Comparison of ENCODE assay signal across 1 cellular context in the genomic region with DNA sequence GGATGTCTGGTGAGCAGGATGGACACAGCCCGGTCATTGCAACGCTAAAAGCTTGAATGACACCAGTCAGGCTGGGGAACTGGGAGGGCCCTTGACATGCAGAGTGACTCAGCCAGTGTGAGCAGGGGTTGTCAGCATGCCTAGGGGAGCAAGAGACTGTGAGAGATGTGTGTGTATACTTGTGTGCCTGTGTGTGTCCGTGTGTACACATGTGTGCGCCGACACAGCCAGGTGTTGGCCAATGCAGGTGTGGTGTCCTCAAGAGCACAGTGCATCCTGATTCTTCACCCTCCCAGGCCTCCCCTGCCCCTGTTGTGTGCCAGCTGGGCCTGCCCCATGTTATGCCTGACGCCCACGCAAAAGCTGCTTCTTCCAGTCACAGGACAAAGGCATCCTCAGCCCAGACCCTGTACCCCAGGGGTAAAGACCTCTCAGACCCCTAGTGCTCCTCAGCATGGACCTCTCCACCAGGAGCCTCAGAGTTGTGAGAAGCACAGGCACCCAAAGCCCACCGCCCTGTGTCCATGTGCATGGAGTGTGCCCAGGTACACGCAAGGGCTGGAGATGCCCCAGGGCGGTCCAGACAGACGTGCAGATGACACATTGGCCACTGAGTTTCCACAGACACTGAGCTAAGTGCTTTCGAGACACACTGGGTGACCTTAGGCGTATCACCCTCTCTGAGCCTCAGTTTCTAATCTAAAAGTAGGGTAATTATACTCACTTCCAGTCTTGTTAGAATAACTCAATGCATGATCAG.
TF ChIP-seq lines count a peak whose summit lies in the region.

No MANE protein-coding gene starts in this region.

TF ChIP-seq in HepG2, 621 proteins besides CTCF, POLR2A, EP300 and RAD21 (continued from another document and continues in another):
- TF ChIP-seq, protein P1, sequence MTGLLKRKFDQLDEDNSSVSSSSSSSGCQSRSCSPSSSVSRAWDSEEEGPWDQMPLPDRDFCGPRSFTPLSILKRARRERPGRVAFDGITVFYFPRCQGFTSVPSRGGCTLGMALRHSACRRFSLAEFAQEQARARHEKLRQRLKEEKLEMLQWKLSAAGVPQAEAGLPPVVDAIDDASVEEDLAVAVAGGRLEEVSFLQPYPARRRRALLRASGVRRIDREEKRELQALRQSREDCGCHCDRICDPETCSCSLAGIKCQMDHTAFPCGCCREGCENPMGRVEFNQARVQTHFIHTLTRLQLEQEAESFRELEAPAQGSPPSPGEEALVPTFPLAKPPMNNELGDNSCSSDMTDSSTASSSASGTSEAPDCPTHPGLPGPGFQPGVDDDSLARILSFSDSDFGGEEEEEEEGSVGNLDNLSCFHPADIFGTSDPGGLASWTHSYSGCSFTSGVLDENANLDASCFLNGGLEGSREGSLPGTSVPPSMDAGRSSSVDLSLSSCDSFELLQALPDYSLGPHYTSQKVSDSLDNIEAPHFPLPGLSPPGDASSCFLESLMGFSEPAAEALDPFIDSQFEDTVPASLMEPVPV (CRISPR knock-in tag; IDR thresholded peaks at IDR 0.05) = no peak
- TF ChIP-seq, protein P2, sequence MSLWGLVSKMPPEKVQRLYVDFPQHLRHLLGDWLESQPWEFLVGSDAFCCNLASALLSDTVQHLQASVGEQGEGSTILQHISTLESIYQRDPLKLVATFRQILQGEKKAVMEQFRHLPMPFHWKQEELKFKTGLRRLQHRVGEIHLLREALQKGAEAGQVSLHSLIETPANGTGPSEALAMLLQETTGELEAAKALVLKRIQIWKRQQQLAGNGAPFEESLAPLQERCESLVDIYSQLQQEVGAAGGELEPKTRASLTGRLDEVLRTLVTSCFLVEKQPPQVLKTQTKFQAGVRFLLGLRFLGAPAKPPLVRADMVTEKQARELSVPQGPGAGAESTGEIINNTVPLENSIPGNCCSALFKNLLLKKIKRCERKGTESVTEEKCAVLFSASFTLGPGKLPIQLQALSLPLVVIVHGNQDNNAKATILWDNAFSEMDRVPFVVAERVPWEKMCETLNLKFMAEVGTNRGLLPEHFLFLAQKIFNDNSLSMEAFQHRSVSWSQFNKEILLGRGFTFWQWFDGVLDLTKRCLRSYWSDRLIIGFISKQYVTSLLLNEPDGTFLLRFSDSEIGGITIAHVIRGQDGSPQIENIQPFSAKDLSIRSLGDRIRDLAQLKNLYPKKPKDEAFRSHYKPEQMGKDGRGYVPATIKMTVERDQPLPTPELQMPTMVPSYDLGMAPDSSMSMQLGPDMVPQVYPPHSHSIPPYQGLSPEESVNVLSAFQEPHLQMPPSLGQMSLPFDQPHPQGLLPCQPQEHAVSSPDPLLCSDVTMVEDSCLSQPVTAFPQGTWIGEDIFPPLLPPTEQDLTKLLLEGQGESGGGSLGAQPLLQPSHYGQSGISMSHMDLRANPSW (CRISPR knock-in tag; IDR thresholded peaks at IDR 0.05; ENCODE audit: borderline replicate concordance) = no peak
- TF ChIP-seq ZBTB7B (CRISPR knock-in tag; IDR thresholded peaks at IDR 0.05) = no peak
- TF ChIP-seq STAT5B (CRISPR knock-in tag; IDR thresholded peaks at IDR 0.05) = no peak
- TF ChIP-seq ZNF7 (CRISPR knock-in tag; IDR thresholded peaks at IDR 0.05) = no peak
- no peak for TF ChIP-seq THYN1 (CRISPR knock-in tag; IDR thresholded peaks at IDR 0.05; ENCODE audit: borderline replicate concordance, low read depth)
- no peak for TF ChIP-seq SMAD9 (CRISPR knock-in tag; IDR thresholded peaks at IDR 0.05)
- no peak; the same call in 1 of the 2 replicates for TF ChIP-seq SRY (CRISPR knock-in tag; IDR thresholded peaks at IDR 0.05)
- TF ChIP-seq CREB1 (IDR thresholded peaks at IDR 0.05) = no peak
- TF ChIP-seq CREB1 (CRISPR knock-in tag; IDR thresholded peaks at IDR 0.05) = no peak
- TF ChIP-seq ZFP36L1 (CRISPR knock-in tag; IDR thresholded peaks at IDR 0.05) = no peak
- TF ChIP-seq TOPORS (CRISPR knock-in tag; IDR thresholded peaks at IDR 0.05) = no peak
- no peak for TF ChIP-seq RNF2 (conservative IDR thresholded peaks at IDR 0.05; ENCODE audit: low read depth)
- TF ChIP-seq, protein P3, sequence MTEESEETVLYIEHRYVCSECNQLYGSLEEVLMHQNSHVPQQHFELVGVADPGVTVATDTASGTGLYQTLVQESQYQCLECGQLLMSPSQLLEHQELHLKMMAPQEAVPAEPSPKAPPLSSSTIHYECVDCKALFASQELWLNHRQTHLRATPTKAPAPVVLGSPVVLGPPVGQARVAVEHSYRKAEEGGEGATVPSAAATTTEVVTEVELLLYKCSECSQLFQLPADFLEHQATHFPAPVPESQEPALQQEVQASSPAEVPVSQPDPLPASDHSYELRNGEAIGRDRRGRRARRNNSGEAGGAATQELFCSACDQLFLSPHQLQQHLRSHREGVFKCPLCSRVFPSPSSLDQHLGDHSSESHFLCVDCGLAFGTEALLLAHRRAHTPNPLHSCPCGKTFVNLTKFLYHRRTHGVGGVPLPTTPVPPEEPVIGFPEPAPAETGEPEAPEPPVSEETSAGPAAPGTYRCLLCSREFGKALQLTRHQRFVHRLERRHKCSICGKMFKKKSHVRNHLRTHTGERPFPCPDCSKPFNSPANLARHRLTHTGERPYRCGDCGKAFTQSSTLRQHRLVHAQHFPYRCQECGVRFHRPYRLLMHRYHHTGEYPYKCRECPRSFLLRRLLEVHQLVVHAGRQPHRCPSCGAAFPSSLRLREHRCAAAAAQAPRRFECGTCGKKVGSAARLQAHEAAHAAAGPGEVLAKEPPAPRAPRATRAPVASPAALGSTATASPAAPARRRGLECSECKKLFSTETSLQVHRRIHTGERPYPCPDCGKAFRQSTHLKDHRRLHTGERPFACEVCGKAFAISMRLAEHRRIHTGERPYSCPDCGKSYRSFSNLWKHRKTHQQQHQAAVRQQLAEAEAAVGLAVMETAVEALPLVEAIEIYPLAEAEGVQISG (CRISPR knock-in tag; IDR thresholded peaks at IDR 0.05) = no peak
- TF ChIP-seq, protein P4, sequence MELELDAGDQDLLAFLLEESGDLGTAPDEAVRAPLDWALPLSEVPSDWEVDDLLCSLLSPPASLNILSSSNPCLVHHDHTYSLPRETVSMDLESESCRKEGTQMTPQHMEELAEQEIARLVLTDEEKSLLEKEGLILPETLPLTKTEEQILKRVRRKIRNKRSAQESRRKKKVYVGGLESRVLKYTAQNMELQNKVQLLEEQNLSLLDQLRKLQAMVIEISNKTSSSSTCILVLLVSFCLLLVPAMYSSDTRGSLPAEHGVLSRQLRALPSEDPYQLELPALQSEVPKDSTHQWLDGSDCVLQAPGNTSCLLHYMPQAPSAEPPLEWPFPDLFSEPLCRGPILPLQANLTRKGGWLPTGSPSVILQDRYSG (CRISPR knock-in tag; IDR thresholded peaks at IDR 0.05) = no peak
- no peak for TF ChIP-seq ZNF282 (IDR thresholded peaks at IDR 0.05; ENCODE audit: partially characterized antibody)
- TF ChIP-seq, protein P5, sequence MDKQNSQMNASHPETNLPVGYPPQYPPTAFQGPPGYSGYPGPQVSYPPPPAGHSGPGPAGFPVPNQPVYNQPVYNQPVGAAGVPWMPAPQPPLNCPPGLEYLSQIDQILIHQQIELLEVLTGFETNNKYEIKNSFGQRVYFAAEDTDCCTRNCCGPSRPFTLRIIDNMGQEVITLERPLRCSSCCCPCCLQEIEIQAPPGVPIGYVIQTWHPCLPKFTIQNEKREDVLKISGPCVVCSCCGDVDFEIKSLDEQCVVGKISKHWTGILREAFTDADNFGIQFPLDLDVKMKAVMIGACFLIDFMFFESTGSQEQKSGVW (CRISPR knock-in tag; IDR thresholded peaks at IDR 0.05; ENCODE audit: borderline replicate concordance) = no peak
- TF ChIP-seq SOX5 (CRISPR knock-in tag; IDR thresholded peaks at IDR 0.05; ENCODE audit: borderline replicate concordance) = no peak
- TF ChIP-seq, protein P6, sequence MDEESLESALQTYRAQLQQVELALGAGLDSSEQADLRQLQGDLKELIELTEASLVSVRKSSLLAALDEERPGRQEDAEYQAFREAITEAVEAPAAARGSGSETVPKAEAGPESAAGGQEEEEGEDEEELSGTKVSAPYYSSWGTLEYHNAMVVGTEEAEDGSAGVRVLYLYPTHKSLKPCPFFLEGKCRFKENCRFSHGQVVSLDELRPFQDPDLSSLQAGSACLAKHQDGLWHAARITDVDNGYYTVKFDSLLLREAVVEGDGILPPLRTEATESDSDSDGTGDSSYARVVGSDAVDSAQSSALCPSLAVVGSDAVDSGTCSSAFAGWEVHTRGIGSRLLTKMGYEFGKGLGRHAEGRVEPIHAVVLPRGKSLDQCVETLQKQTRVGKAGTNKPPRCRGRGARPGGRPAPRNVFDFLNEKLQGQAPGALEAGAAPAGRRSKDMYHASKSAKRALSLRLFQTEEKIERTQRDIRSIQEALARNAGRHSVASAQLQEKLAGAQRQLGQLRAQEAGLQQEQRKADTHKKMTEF (CRISPR knock-in tag; IDR thresholded peaks at IDR 0.05) = no peak
- no peak for TF ChIP-seq GFI1 (CRISPR knock-in tag; IDR thresholded peaks at IDR 0.05; ENCODE audit: borderline replicate concordance)
- TF ChIP-seq, protein P7, sequence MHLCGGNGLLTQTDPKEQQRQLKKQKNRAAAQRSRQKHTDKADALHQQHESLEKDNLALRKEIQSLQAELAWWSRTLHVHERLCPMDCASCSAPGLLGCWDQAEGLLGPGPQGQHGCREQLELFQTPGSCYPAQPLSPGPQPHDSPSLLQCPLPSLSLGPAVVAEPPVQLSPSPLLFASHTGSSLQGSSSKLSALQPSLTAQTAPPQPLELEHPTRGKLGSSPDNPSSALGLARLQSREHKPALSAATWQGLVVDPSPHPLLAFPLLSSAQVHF (CRISPR knock-in tag; IDR thresholded peaks at IDR 0.05) = no peak
- TF ChIP-seq, protein P8, sequence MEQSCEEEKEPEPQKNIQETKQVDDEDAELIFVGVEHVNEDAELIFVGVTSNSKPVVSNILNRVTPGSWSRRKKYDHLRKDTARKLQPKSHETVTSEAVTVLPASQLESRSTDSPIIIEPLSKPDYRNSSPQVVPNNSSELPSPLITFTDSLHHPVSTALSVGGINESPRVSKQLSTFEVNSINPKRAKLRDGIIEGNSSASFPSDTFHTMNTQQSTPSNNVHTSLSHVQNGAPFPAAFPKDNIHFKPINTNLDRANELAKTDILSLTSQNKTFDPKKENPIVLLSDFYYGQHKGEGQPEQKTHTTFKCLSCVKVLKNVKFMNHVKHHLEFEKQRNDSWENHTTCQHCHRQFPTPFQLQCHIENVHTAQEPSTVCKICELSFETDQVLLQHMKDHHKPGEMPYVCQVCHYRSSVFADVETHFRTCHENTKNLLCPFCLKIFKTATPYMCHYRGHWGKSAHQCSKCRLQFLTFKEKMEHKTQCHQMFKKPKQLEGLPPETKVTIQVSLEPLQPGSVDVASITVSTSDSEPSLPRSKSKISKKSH (CRISPR knock-in tag; IDR thresholded peaks at IDR 0.05; ENCODE audit: borderline replicate concordance) = peak; percentile 72; the same call in 1 of the 2 replicates
- no peak for TF ChIP-seq ZNF446 (CRISPR knock-in tag; IDR thresholded peaks at IDR 0.05)
- TF ChIP-seq, protein P9, sequence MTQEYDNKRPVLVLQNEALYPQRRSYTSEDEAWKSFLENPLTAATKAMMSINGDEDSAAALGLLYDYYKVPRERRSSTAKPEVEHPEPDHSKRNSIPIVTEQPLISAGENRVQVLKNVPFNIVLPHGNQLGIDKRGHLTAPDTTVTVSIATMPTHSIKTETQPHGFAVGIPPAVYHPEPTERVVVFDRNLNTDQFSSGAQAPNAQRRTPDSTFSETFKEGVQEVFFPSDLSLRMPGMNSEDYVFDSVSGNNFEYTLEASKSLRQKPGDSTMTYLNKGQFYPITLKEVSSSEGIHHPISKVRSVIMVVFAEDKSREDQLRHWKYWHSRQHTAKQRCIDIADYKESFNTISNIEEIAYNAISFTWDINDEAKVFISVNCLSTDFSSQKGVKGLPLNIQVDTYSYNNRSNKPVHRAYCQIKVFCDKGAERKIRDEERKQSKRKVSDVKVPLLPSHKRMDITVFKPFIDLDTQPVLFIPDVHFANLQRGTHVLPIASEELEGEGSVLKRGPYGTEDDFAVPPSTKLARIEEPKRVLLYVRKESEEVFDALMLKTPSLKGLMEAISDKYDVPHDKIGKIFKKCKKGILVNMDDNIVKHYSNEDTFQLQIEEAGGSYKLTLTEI (CRISPR knock-in tag; conservative IDR thresholded peaks at IDR 0.05) = no peak
- no peak for TF ChIP-seq TEAD2 (CRISPR knock-in tag; IDR thresholded peaks at IDR 0.05)
- TF ChIP-seq DNMT3B (CRISPR knock-in tag; conservative IDR thresholded peaks at IDR 0.05) = peak; percentile 73; the same call in 1 of the 2 replicates
- no peak for TF ChIP-seq FOXK2 (IDR thresholded peaks at IDR 0.05)
- TF ChIP-seq HCFC1 (IDR thresholded peaks at IDR 0.05; ENCODE audit: low read depth, low read length) = no peak
- TF ChIP-seq ZNF468 (CRISPR knock-in tag; IDR thresholded peaks at IDR 0.05) = no peak
- no peak for TF ChIP-seq RBM39 (IDR thresholded peaks at IDR 0.05; ENCODE audit: low read depth, low read length, poor library complexity, severe bottlenecking)
- TF ChIP-seq, protein P10, sequence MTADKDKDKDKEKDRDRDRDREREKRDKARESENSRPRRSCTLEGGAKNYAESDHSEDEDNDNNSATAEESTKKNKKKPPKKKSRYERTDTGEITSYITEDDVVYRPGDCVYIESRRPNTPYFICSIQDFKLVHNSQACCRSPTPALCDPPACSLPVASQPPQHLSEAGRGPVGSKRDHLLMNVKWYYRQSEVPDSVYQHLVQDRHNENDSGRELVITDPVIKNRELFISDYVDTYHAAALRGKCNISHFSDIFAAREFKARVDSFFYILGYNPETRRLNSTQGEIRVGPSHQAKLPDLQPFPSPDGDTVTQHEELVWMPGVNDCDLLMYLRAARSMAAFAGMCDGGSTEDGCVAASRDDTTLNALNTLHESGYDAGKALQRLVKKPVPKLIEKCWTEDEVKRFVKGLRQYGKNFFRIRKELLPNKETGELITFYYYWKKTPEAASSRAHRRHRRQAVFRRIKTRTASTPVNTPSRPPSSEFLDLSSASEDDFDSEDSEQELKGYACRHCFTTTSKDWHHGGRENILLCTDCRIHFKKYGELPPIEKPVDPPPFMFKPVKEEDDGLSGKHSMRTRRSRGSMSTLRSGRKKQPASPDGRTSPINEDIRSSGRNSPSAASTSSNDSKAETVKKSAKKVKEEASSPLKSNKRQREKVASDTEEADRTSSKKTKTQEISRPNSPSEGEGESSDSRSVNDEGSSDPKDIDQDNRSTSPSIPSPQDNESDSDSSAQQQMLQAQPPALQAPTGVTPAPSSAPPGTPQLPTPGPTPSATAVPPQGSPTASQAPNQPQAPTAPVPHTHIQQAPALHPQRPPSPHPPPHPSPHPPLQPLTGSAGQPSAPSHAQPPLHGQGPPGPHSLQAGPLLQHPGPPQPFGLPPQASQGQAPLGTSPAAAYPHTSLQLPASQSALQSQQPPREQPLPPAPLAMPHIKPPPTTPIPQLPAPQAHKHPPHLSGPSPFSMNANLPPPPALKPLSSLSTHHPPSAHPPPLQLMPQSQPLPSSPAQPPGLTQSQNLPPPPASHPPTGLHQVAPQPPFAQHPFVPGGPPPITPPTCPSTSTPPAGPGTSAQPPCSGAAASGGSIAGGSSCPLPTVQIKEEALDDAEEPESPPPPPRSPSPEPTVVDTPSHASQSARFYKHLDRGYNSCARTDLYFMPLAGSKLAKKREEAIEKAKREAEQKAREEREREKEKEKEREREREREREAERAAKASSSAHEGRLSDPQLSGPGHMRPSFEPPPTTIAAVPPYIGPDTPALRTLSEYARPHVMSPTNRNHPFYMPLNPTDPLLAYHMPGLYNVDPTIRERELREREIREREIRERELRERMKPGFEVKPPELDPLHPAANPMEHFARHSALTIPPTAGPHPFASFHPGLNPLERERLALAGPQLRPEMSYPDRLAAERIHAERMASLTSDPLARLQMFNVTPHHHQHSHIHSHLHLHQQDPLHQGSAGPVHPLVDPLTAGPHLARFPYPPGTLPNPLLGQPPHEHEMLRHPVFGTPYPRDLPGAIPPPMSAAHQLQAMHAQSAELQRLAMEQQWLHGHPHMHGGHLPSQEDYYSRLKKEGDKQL (CRISPR knock-in tag; IDR thresholded peaks at IDR 0.05; ENCODE audit: low read depth) = no peak
- no peak for TF ChIP-seq ELF4 (CRISPR knock-in tag; IDR thresholded peaks at IDR 0.05; ENCODE audit: borderline replicate concordance)
- no peak for TF ChIP-seq ZBTB7A (CRISPR knock-in tag; IDR thresholded peaks at IDR 0.05)
- TF ChIP-seq ATF7-NPFF (CRISPR knock-in tag; IDR thresholded peaks at IDR 0.05; ENCODE audit: low read depth) = no peak
- no peak for TF ChIP-seq ZNF251 (CRISPR knock-in tag; IDR thresholded peaks at IDR 0.05)
